22 cellular contexts compared by ENCODE assay signal in genomic region chr20:51584116-51584515, GRCh38. TPM values are rescaled to one million over a fixed set of nuclear protein-coding genes. Genes with fewer than 3 reads are reported as not detected.
DNase-seq lines count a peak whose midpoint lies in the region; ATAC-seq and TF ChIP-seq lines count a peak whose summit lies in the region.
"Had no signal": no experiment of that assay in that cellular context is flagged by ENCODE, and none has a peak within 500 bp of the region (broad histone marks: within the 10 kb centered on the region; RNA-seq: fewer than 3 reads in every experiment).

No MANE protein-coding gene starts in this region.

- DNase-seq in cardiac muscle cell (ENCODE audit: low read depth in 1 of 2, low spot score in 1 of 2), result no peak
- DNase-seq in Right ventricle myocardium inferior (ENCODE audit: missing footprints), result no peak
- peak; percentile 74 for DNase-seq in PC-3
- no peak for DNase-seq in endothelial cell (ENCODE audit: low spot score)
- DNase-seq in NCI-H146 treated with DMSO at 0.1 percent for 48 hours (lab: John Stamatoyannopoulos, UW; ENCODE audit: unreplicated experiment), result no peak
- DNase-seq: AML-193; CD4-positive, alpha-beta T cell; DMS 273 treated with DMSO at 0.1 percent for 48 hours; DMS79; GF-D8; HCEC 1CT; KBM-7; MM.1S; NCI-H1694 treated with DMSO at 0.1 percent for 48 hours; NCI-H2171; NCI-H226; Peyer's patch; T-helper 1 cell had no signal

- no peaks in the 10 kb centered on the region for H3K79me2 ChIP-seq in PC-3 (ENCODE audit: low read length)

- H3K36me3 Mint-ChIP-seq in endothelial cell (ENCODE audit: low read depth, unreplicated experiment), result no peaks in the 10 kb centered on the region

- no peak overlapping the region for H3K9ac ChIP-seq in PC-3 (ENCODE audit: low read length)
- H3K9ac ChIP-seq: BLaER1 treated with 17β-estradiol and CSF1 and Interleukin-3, amounts not matched to agents 10 nM and 100 nM had no signal

- H3K9me3 ChIP-seq in cardiac muscle cell (ENCODE audit: low read depth) (no peaks in the 10 kb centered on the region), PC-3 (ENCODE audit: low read length) (no peaks in the 10 kb centered on the region)
- H3K9me3 ChIP-seq: BLaER1 treated with 17β-estradiol and CSF1 and Interleukin-3, amounts not matched to agents 10 nM and 100 nM; Peyer's patch; SJSA1 had no signal

- peaks cover 7% of the 10 kb centered on the region for H3K4me1 ChIP-seq in cardiac muscle cell (ENCODE audit: low read depth)
- peaks cover 8% of the 10 kb centered on the region for H3K4me1 ChIP-seq in PC-3 (ENCODE audit: insufficient read depth, low read length)
- H3K4me1 ChIP-seq: Peyer's patch had no signal

- H3K27ac ChIP-seq in cardiac muscle cell (peak overlapping the region; percentile 56), PC-3 (ENCODE audit: low read length) (peak overlapping the region; percentile 16)
- H3K27ac ChIP-seq: Peyer's patch, SJSA1 had no signal

- POLR2A ChIA-PET in PC-3 (lab: Charles Lee; ENCODE audit: unreplicated experiment), result interaction anchor here (0.5 kb wide), 1 partner anchor 201 kb away, joined by 3 read pairs; no protein-coding TSS in a partner anchor

- ATAC-seq in Right ventricle myocardium inferior (no peak), PC-3 (peak; percentile 45; the same call in 1 of the 2 replicates), HG02870 (IDR thresholded peaks at IDR 0.05; ENCODE audit: unreplicated experiment) (no peak), HG03439 (IDR thresholded peaks at IDR 0.05; ENCODE audit: unreplicated experiment) (no peak)

- H3K27me3 ChIP-seq in cardiac muscle cell (no peaks in the 10 kb centered on the region), PC-3 (ENCODE audit: low read length) (no peaks in the 10 kb centered on the region)
- H3K27me3 ChIP-seq: BLaER1 treated with 17β-estradiol and CSF1 and Interleukin-3, amounts not matched to agents 10 nM and 100 nM; Peyer's patch; SJSA1 had no signal

- H3K4me3 Mint-ChIP-seq in endothelial cell (ENCODE audit: unreplicated experiment), result no peak overlapping the region
- H3K4me3 Mint-ChIP-seq: CD4-positive, alpha-beta T cell had no signal

- CTCF ChIA-PET in PC-3 (lab: Charles Lee), result no interaction called here

- H3F3A ChIP-seq in PC-3 (ENCODE audit: low read length, unreplicated experiment), result no peaks in the 10 kb centered on the region

- peaks cover 17% of the 10 kb centered on the region for H3K4me1 Mint-ChIP-seq in endothelial cell (ENCODE audit: unreplicated experiment)

- H3K9me3 Mint-ChIP-seq in endothelial cell (ENCODE audit: unreplicated experiment), result no peaks in the 10 kb centered on the region
- H3K9me3 Mint-ChIP-seq: CD4-positive, alpha-beta T cell had no signal

- intact Hi-C loops in Right ventricle myocardium inferior (cut with DNase I), result no loop called here
- intact Hi-C loops in PC-3 (cut with micrococcal nuclease), result no loop called here

- no peak overlapping the region for H2AFZ ChIP-seq in PC-3 (ENCODE audit: low read length)

- no peak overlapping the region for H3K4me3 ChIP-seq in cardiac muscle cell
- H3K4me3 ChIP-seq in PC-3 (ENCODE audit: low read length), result no peak overlapping the region
- H3K4me3 ChIP-seq: BLaER1 treated with 17β-estradiol and CSF1 and Interleukin-3, amounts not matched to agents 10 nM and 100 nM; Peyer's patch; SJSA1 had no signal

- H3K4me2 ChIP-seq in PC-3 (ENCODE audit: low read length), result no peak overlapping the region

- TF ChIP-seq CTCF in cardiac muscle cell (IDR thresholded peaks at IDR 0.05; ENCODE audit: low read depth, low read length), result no peak
- no peak for TF ChIP-seq CTCF in PC-3 (conservative IDR thresholded peaks at IDR 0.05; ENCODE audit: low read depth, low read length)
- TF ChIP-seq CTCF in endothelial cell (IDR thresholded peaks at IDR 0.05; ENCODE audit: unreplicated experiment), result no peak

- BruUV-seq in PC-3 (replicated peaks; lab: Mats Ljungman, UMichigan), result no TSS peak

- H3K36me3 ChIP-seq in cardiac muscle cell, result no peaks in the 10 kb centered on the region
- H3K36me3 ChIP-seq in PC-3 (ENCODE audit: low read depth, low read length), result no peaks in the 10 kb centered on the region
- H3K36me3 ChIP-seq: BLaER1 treated with 17β-estradiol and CSF1 and Interleukin-3, amounts not matched to agents 10 nM and 100 nM; Peyer's patch; SJSA1 had no signal

- peak overlapping the region; percentile 17 for H3K27ac Mint-ChIP-seq in endothelial cell (ENCODE audit: unreplicated experiment)
- H3K27ac Mint-ChIP-seq: CD4-positive, alpha-beta T cell had no signal

- peaks cover 15% of the 10 kb centered on the region for H3K27me3 Mint-ChIP-seq in endothelial cell (ENCODE audit: unreplicated experiment)
- H3K27me3 Mint-ChIP-seq: CD4-positive, alpha-beta T cell had no signal

- no peaks in the 10 kb centered on the region for H3K9me2 ChIP-seq in PC-3 (replicated peaks; ENCODE audit: low read length)

- H4K20me1 ChIP-seq in PC-3 (ENCODE audit: low read length), result no peaks in the 10 kb centered on the region
- H4K20me1 ChIP-seq: BLaER1 treated with 17β-estradiol and CSF1 and Interleukin-3, amounts not matched to agents 10 nM and 100 nM had no signal

RNA-seq across cellular contexts. Expression of gene NFATC2, which starts 41.6 kb away (rescaled TPM):
- total RNA-seq in cardiac muscle cell (9.2 and 17.0 TPM in 2 replicates), Right ventricle myocardium inferior (2.1 TPM), PC-3 (2014; rRNA removed) (12.4 and 12.9 TPM in 2 replicates), endothelial cell (ENCODE audit: unreplicated experiment) (3.5 TPM)
- 5.8 and 11.3 TPM in 2 replicates for polyA plus RNA-seq in cardiac muscle cell
- total RNA-seq: SJSA1 had no signal
